8 cellular contexts compared by ENCODE assay signal in genomic region chr6:225121-225721, GRCh38.
DNase-seq lines count a peak whose midpoint lies in the region; ATAC-seq and TF ChIP-seq lines count a peak whose summit lies in the region.

No MANE protein-coding gene starts in this region.

- peak; percentile 83 to 84 for ATAC-seq in activated T-cell treated with anti-CD3 and anti-CD28 coated beads, Interleukin-2, amount 50 U/mL, for 72 hours (replicated peaks in 1 of 2)
- ATAC-seq in lower lobe of right lung (peak; percentile 52 to 54), GM21381 (IDR thresholded peaks at IDR 0.05; ENCODE audit: unreplicated experiment) (no peak)

- peak overlapping the region; percentile 68 to 91 for H3K4me3 Mint-ChIP-seq in CD14-positive monocyte
- peak overlapping the region; percentile 78 to 84 for H3K4me3 Mint-ChIP-seq in activated T-cell treated with anti-CD3 and anti-CD28 coated beads, Interleukin-2, amount 50 U/mL, for 72 hours
- H3K4me3 Mint-ChIP-seq in osteocyte (ENCODE audit: unreplicated experiment): no peak overlapping the region

- H3K9me3 Mint-ChIP-seq in CD14-positive monocyte (peaks cover 0 to 12% (median 0%) of the 10 kb centered on the region in 7 donors), osteocyte (ENCODE audit: unreplicated experiment) (no peaks in the 10 kb centered on the region)
- no peaks in the 10 kb centered on the region for H3K9me3 Mint-ChIP-seq in activated T-cell treated with anti-CD3 and anti-CD28 coated beads, Interleukin-2, amount 50 U/mL, for 72 hours

- H3K36me3 Mint-ChIP-seq in CD14-positive monocyte (no peaks in the 10 kb centered on the region), osteocyte (ENCODE audit: unreplicated experiment) (no peaks in the 10 kb centered on the region)
- peaks cover 0 to 3% of the 10 kb centered on the region in 2 donors for H3K36me3 Mint-ChIP-seq in activated T-cell treated with anti-CD3 and anti-CD28 coated beads, Interleukin-2, amount 50 U/mL, for 72 hours (ENCODE audit: insufficient read depth in 2 of 2)

- H3K27me3 Mint-ChIP-seq in CD14-positive monocyte (ENCODE audit: low read depth in 3 of 3) (peaks cover 1 to 10% (median 6%) of the 10 kb centered on the region in 3 donors), osteocyte (ENCODE audit: unreplicated experiment) (peaks cover 4% of the 10 kb centered on the region)
- peaks cover 14% of the 10 kb centered on the region for H3K27me3 Mint-ChIP-seq in activated T-cell treated with anti-CD3 and anti-CD28 coated beads, Interleukin-2, amount 50 U/mL, for 72 hours (ENCODE audit: low read depth)

- H3K4me1 Mint-ChIP-seq in CD14-positive monocyte: peaks cover 39% of the 10 kb centered on the region
- H3K4me1 Mint-ChIP-seq in activated T-cell treated with anti-CD3 and anti-CD28 coated beads, Interleukin-2, amount 50 U/mL, for 72 hours (ENCODE audit: low read depth): peaks cover 98% of the 10 kb centered on the region
- H3K4me1 Mint-ChIP-seq in osteocyte (ENCODE audit: unreplicated experiment): peaks cover 13% of the 10 kb centered on the region

- H3K27me3 ChIP-seq in lower lobe of right lung (ENCODE audit: low read depth): no peaks in the 10 kb centered on the region

- intact Hi-C loops in CD14-positive monocyte (cut with micrococcal nuclease) (no loop called here), lower lobe of right lung (cut with DNase I) (no loop called here)

- TF ChIP-seq CTCF in CD14-positive monocyte (IDR thresholded peaks at IDR 0.05) (no peak), lower lobe of right lung (IDR thresholded peaks at IDR 0.05) (no peak), osteocyte (IDR thresholded peaks at IDR 0.05) (no peak)

- DNase-seq in CD14-positive monocyte (ENCODE audit: low spot score) (peak; percentile 62), KBM-7 (peak; percentile 89), lower lobe of right lung (peak; percentile 57), osteocyte (ENCODE audit: extremely low spot score, unreplicated experiment) (no peak), OCI-M1 (lab: John Stamatoyannopoulos, UW) (no peak), SHP77 treated with DMSO at 0.1 percent for 48 hours (lab: John Stamatoyannopoulos, UW) (no peak)
- peak; percentile 80 to 90 for DNase-seq in activated T-cell treated with anti-CD3 and anti-CD28 coated beads, Interleukin-2, amount 50 U/mL, for 72 hours

- H3K9me3 ChIP-seq in lower lobe of right lung: no peaks in the 10 kb centered on the region

- H3K4me1 ChIP-seq in lower lobe of right lung: peaks cover 17% of the 10 kb centered on the region

- H3K27ac ChIP-seq in lower lobe of right lung: peak overlapping the region; percentile 56

- peak overlapping the region; percentile 25 for H3K4me3 ChIP-seq in lower lobe of right lung

- H3K27ac Mint-ChIP-seq in CD14-positive monocyte (peak overlapping the region in 6 of 7 donors; percentile 15 to 90 (median 77)), osteocyte (ENCODE audit: unreplicated experiment) (no peak overlapping the region)
- peak overlapping the region; percentile 92 for H3K27ac Mint-ChIP-seq in activated T-cell treated with anti-CD3 and anti-CD28 coated beads, Interleukin-2, amount 50 U/mL, for 72 hours

- no peaks in the 10 kb centered on the region for H3K36me3 ChIP-seq in lower lobe of right lung

- in situ Hi-C loops in KBM-7 (cut with MboI; ENCODE audit: low pct_unique_long_range_greater_than_20kb, low sequenced_read_pairs): no loop called here

Comparison
In these comparisons a context has a peak if more than half of its experiments do, and no peak if none do; other contexts are left out.
1. DNase-seq: peak in CD14-positive monocyte (single experiment), KBM-7 (single experiment), activated T-cell treated with anti-CD3 and anti-CD28 coated beads, Interleukin-2, amount 50 U/mL, for 72 hours (2 of 2) and lower lobe of right lung (single experiment); none in osteocyte (single experiment), OCI-M1 (single experiment) and SHP77 treated with DMSO at 0.1 percent for 48 hours (single experiment).